In the genomic region with DNA sequence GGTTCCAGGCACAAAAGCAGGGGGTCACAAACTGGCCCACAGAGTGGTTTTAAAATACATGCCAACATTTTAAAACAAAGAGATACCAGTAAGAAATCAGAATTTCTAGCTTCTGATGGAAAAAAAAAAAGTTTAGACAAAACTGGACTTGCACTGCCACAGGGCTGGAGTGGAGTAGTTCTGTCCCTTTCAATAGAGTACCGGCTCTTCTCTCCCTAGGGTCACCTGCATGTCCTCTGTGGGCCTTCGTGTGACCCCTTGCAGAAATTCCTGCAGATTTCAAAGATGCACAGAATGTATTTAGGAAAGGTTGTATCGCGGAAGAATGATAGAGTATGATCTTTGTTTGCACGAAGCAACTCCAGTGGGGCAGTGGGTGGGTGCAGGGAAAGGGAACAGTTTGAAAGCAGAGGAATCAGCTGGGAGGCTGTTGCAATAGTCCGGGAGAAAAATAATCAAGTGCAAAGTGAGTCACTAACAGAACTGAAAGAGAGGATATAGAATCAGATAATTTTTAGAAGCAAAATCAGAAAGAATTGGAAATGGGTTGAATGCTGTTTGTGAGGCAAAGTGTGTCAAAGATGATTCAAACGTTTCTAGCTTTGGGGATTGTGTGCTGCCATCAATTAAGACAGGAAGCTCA, we compare ENCODE assay signal across 13 cellular contexts.
DNase-seq lines count a peak whose midpoint lies in the region; ATAC-seq and TF ChIP-seq lines count a peak whose summit lies in the region.
"Had no signal": no experiment of that assay in that cellular context is flagged by ENCODE, and none has a peak within 500 bp of the region (broad histone marks: within the 10 kb centered on the region; RNA-seq: fewer than 3 reads in every experiment).

No MANE protein-coding gene starts in this region.

- no peak overlapping the region for H3K4me3 ChIP-seq in astrocyte of the spinal cord (ENCODE audit: low read depth, low read length)
- no peak overlapping the region for H3K4me3 ChIP-seq in lung

- WGBS in lung, 2 donors: 43 to 52% methylated on average over 7 of the region's 7 CpGs

- in situ Hi-C loops in astrocyte of the spinal cord (cut with HindIII; ENCODE audit: low sequenced_read_pairs): no loop called here

- no peak overlapping the region for H3K27ac Mint-ChIP-seq in T-helper 17 cell
- H3K27ac Mint-ChIP-seq: memory B cell had no signal

- H3K27me3 ChIP-seq in lung (ENCODE audit: control insufficient read depth, insufficient read depth): no peaks in the 10 kb centered on the region

- no peaks in the 10 kb centered on the region for H3K27me3 Mint-ChIP-seq in T-helper 17 cell
- H3K27me3 Mint-ChIP-seq: memory B cell had no signal

- TF ChIP-seq CTCF in astrocyte of the spinal cord (IDR thresholded peaks at IDR 0.05; ENCODE audit: low read depth, low read length): no peak
- TF ChIP-seq CTCF in lung (IDR thresholded peaks at IDR 0.05; ENCODE audit: control extremely low read depth, extremely low read depth): no peak

- H3K4me1 ChIP-seq in lung (ENCODE audit: control insufficient read depth in 2 of 2, insufficient read depth in 2 of 2, low read length in 2 of 2): no peaks in the 10 kb centered on the region

- no peak overlapping the region for H3K27ac ChIP-seq in lung (ENCODE audit: low read depth in 1 of 2, low read length in 1 of 2)

- peak; percentile 19 for DNase-seq in Ammon's horn (ENCODE audit: low spot score)
- peak; percentile 39 for DNase-seq in LHCN-M2 (ENCODE audit: low read depth)
- peak; percentile 53 for DNase-seq in astrocyte of the spinal cord (ENCODE audit: low read depth, low spot score)
- DNase-seq in lung (ENCODE audit: low spot score): no peak
- no peak for DNase-seq in LoVo (ENCODE audit: low spot score)
- no peak for DNase-seq in T-helper 17 cell
- DNase-seq: activated CD8-positive, alpha-beta memory T cell treated with anti-CD3 and anti-CD28 coated beads for 24 hours; NCI-H2029; stimulated activated CD4-positive, alpha-beta T cell treated with anti-CD3 and anti-CD28 coated beads, Interleukin-2, amount 100 ng/mL, for 48 hours; stimulated activated naive CD8-positive, alpha-beta T cell treated with anti-CD3 and anti-CD28 coated beads, Interleukin-15, Interleukin-2, amounts not matched to agents 100 U/mL and 50 U/mL, for 24 hours had no signal

- no peaks in the 10 kb centered on the region for H3K9me3 ChIP-seq in lung (ENCODE audit: control insufficient read depth in 2 of 2, insufficient read depth in 1 of 2, low read length in 1 of 2)
- H3K9me3 ChIP-seq in T-helper 17 cell (ENCODE audit: control insufficient read depth, low read length, poor library complexity, severe bottlenecking): no peaks in the 10 kb centered on the region

- H3K36me3 Mint-ChIP-seq in T-helper 17 cell (ENCODE audit: low read depth): peaks cover 3% of the 10 kb centered on the region
- H3K36me3 Mint-ChIP-seq: memory B cell had no signal

- no peaks in the 10 kb centered on the region for H3K36me3 ChIP-seq in lung (ENCODE audit: control insufficient read depth in 2 of 2, insufficient read depth in 2 of 2, low read length in 2 of 2)

- ATAC-seq in lung (ENCODE audit: insufficient read depth, low FRiP score) (peak; percentile 53), GM19397 (IDR thresholded peaks at IDR 0.05; ENCODE audit: unreplicated experiment) (no peak), GM18502 (IDR thresholded peaks at IDR 0.05; ENCODE audit: poor library complexity, unreplicated experiment) (no peak), T-helper 17 cell (no peak)
- ATAC-seq: stimulated activated naive CD8-positive, alpha-beta T cell treated with anti-CD3 and anti-CD28 coated beads, Interleukin-15, Interleukin-2, amounts not matched to agents 100 U/mL and 50 U/mL, for 24 hours had no signal

- peaks cover 30% of the 10 kb centered on the region for H3K4me1 Mint-ChIP-seq in T-helper 17 cell

- H3K4me3 Mint-ChIP-seq in T-helper 17 cell: no peak overlapping the region
- H3K4me3 Mint-ChIP-seq: memory B cell had no signal

Comparison
In these comparisons a context has a peak if more than half of its experiments do, and no peak if none do; other contexts are left out.
1. DNase-seq: peak in Ammon's horn (single experiment), LHCN-M2 (single experiment) and astrocyte of the spinal cord (single experiment); none in lung (single experiment), LoVo (single experiment) and T-helper 17 cell (0 of 3).